In genomic region chr16:73268311-73268997, GRCh38 we compare ENCODE assay signal across 11 cellular contexts.
DNase-seq lines count a peak whose midpoint lies in the region; ATAC-seq and TF ChIP-seq lines count a peak whose summit lies in the region.
"Had no signal": no experiment of that assay in that cellular context is flagged by ENCODE, and none has a peak within 500 bp of the region (broad histone marks: within the 10 kb centered on the region; RNA-seq: fewer than 3 reads in every experiment).

No MANE protein-coding gene starts in this region.

- no peaks in the 10 kb centered on the region for H3K36me3 ChIP-seq in A673 (ENCODE audit: insufficient read depth, low read length, poor library complexity, severe bottlenecking)
- H3K36me3 ChIP-seq in RWPE2 (ENCODE audit: low read depth), result no peaks in the 10 kb centered on the region
- no peaks in the 10 kb centered on the region for H3K36me3 ChIP-seq in esophagus squamous epithelium

- H3K4me1 ChIP-seq in A673 (ENCODE audit: insufficient read depth, low read length, poor library complexity, severe bottlenecking) (no peaks in the 10 kb centered on the region), RWPE2 (ENCODE audit: insufficient read depth, poor library complexity, severe bottlenecking) (no peaks in the 10 kb centered on the region), esophagus squamous epithelium (peaks cover 0 to 7% (median 0%) of the 10 kb centered on the region in 3 donors)

- DNase-seq in A673 (ENCODE audit: low spot score) (peak; percentile 24), HuH-7.5 (ENCODE audit: low spot score) (peak; percentile 27), RWPE2 (ENCODE audit: low spot score) (no peak), foreskin fibroblast (peak in 1 of 2 donors; percentile 11), esophagus squamous epithelium (lab: John Stamatoyannopoulos, UW) (no peak), NCI-H2196 (lab: John Stamatoyannopoulos, UW; ENCODE audit: unreplicated experiment) (no peak)
- DNase-seq in activated T-helper 2 cell treated with anti-CD3 and anti-CD28 coated beads, Interferon-gamma antibody, Interleukin-2, Interleukin-4, amounts not matched to agents 10 μg/mL and 5 μg/mL and 100 μg/mL, durations not matched to agents 14 hours and 24 hours and 36 hours (ENCODE audit: low spot score), result no peak
- DNase-seq: mesenchymal stem cell, SW 1271 had no signal

- peaks cover 34% of the 10 kb centered on the region for H3K27me3 ChIP-seq in A673 (replicated peaks; ENCODE audit: insufficient read depth, low read depth, low read length, poor library complexity)
- H3K27me3 ChIP-seq in RWPE2 (ENCODE audit: insufficient read depth, poor library complexity, severe bottlenecking), result peaks cover 28% of the 10 kb centered on the region
- no peaks in the 10 kb centered on the region for H3K27me3 ChIP-seq in esophagus squamous epithelium

- no peak for TF ChIP-seq POLR2A in esophagus squamous epithelium (IDR thresholded peaks at IDR 0.05)

- 45 to 47% methylated on average over 7 to 13 of the region's 14 CpGs for WGBS in esophagus squamous epithelium, 2 donors

- H3K9me3 ChIP-seq in A673 (ENCODE audit: low read depth, low read length, poor library complexity, severe bottlenecking), result no peaks in the 10 kb centered on the region
- no peaks in the 10 kb centered on the region for H3K9me3 ChIP-seq in RWPE2 (ENCODE audit: severe bottlenecking)
- H3K9me3 ChIP-seq in esophagus squamous epithelium, result no peaks in the 10 kb centered on the region

- TF ChIP-seq CTCF in A673 (conservative IDR thresholded peaks at IDR 0.05; ENCODE audit: low read depth, low read length) (peak; percentile 35; the same call in 1 of the 2 replicates), RWPE2 (IDR thresholded peaks at IDR 0.05; ENCODE audit: poor library complexity, severe bottlenecking) (peak; percentile 17), foreskin fibroblast (IDR thresholded peaks at IDR 0.05; ENCODE audit: low read depth, low read length) (peak; percentile 23), esophagus squamous epithelium (IDR thresholded peaks at IDR 0.05) (no peak)

- H3K36me3 Mint-ChIP-seq in activated T-helper 2 cell treated with anti-CD3 and anti-CD28 coated beads, Interferon-gamma antibody, Interleukin-2, Interleukin-4, amounts not matched to agents 10 μg/mL and 5 μg/mL and 100 μg/mL, durations not matched to agents 14 hours and 24 hours and 36 hours (ENCODE audit: low read depth), result no peaks in the 10 kb centered on the region

- BruUV-seq in A673 (replicated peaks; lab: Mats Ljungman, UMichigan), result no TSS peak

- POLR2A ChIA-PET in A673 (lab: Charles Lee; ENCODE audit: low non-redundant PET), result no interaction called here

- no peak overlapping the region for H3K4me3 ChIP-seq in A673 (ENCODE audit: low read depth, low read length, poor library complexity, severe bottlenecking)
- no peak overlapping the region for H3K4me3 ChIP-seq in RWPE2 (ENCODE audit: severe bottlenecking)
- H3K4me3 ChIP-seq in foreskin fibroblast (ENCODE audit: low read depth in 1 of 2, low read length in 2 of 2), result no peak overlapping the region
- no peak overlapping the region for H3K4me3 ChIP-seq in esophagus squamous epithelium

- CTCF ChIA-PET in A673 (lab: Charles Lee), result no interaction called here

- H3K27me3 Mint-ChIP-seq in activated T-helper 2 cell treated with anti-CD3 and anti-CD28 coated beads, Interferon-gamma antibody, Interleukin-2, Interleukin-4, amounts not matched to agents 10 μg/mL and 5 μg/mL and 100 μg/mL, durations not matched to agents 14 hours and 24 hours and 36 hours (ENCODE audit: low read depth), result no peaks in the 10 kb centered on the region

- H3K4me3 Mint-ChIP-seq in activated T-helper 2 cell treated with anti-CD3 and anti-CD28 coated beads, Interferon-gamma antibody, Interleukin-2, Interleukin-4, amounts not matched to agents 10 μg/mL and 5 μg/mL and 100 μg/mL, durations not matched to agents 14 hours and 24 hours and 36 hours (ENCODE audit: low read depth), result no peak overlapping the region
- H3K4me3 Mint-ChIP-seq: activated T-helper 1 cell treated with anti-CD3 and anti-CD28 coated beads, Interleukin-12 subunit alpha, Interleukin-12 subunit beta, Interleukin-2, Interleukin-4 antibody, amounts not matched to agents 30 ng/mL and 10 ng/mL and 1 ng/mL, durations not matched to agents 14 hours and 24 hours and 36 hours had no signal

- H3K9me3 Mint-ChIP-seq in activated T-helper 2 cell treated with anti-CD3 and anti-CD28 coated beads, Interferon-gamma antibody, Interleukin-2, Interleukin-4, amounts not matched to agents 10 μg/mL and 5 μg/mL and 100 μg/mL, durations not matched to agents 14 hours and 24 hours and 36 hours, result peaks cover 9% of the 10 kb centered on the region

- ATAC-seq in RWPE2 (ENCODE audit: low read depth) (peak; percentile 52; the same call in 1 of the 3 replicates), HG02840 (IDR thresholded peaks at IDR 0.05; ENCODE audit: low FRiP score, unreplicated experiment) (no peak)

- no peak overlapping the region for H3K27ac Mint-ChIP-seq in activated T-helper 2 cell treated with anti-CD3 and anti-CD28 coated beads, Interferon-gamma antibody, Interleukin-2, Interleukin-4, amounts not matched to agents 10 μg/mL and 5 μg/mL and 100 μg/mL, durations not matched to agents 14 hours and 24 hours and 36 hours
- H3K27ac Mint-ChIP-seq: activated T-helper 1 cell treated with anti-CD3 and anti-CD28 coated beads, Interleukin-12 subunit alpha, Interleukin-12 subunit beta, Interleukin-2, Interleukin-4 antibody, amounts not matched to agents 30 ng/mL and 10 ng/mL and 1 ng/mL, durations not matched to agents 14 hours and 24 hours and 36 hours had no signal

- intact Hi-C loops in A673 (cut with micrococcal nuclease; ENCODE audit: unreplicated experiment) (no loop called here), esophagus squamous epithelium (cut with DNase I) (no loop called here)
- intact Hi-C loops in activated T-helper 2 cell treated with anti-CD3 and anti-CD28 coated beads, Interferon-gamma antibody, Interleukin-2, Interleukin-4, amounts not matched to agents 10 μg/mL and 5 μg/mL and 100 μg/mL, durations not matched to agents 14 hours and 24 hours and 36 hours (cut with micrococcal nuclease), result no loop called here

- no peaks in the 10 kb centered on the region for H3K4me1 Mint-ChIP-seq in activated T-helper 2 cell treated with anti-CD3 and anti-CD28 coated beads, Interferon-gamma antibody, Interleukin-2, Interleukin-4, amounts not matched to agents 10 μg/mL and 5 μg/mL and 100 μg/mL, durations not matched to agents 14 hours and 24 hours and 36 hours (ENCODE audit: low read depth)

- H3K27ac ChIP-seq in A673 (ENCODE audit: low read depth, low read length, poor library complexity, severe bottlenecking), result no peak overlapping the region
- H3K27ac ChIP-seq in RWPE2 (ENCODE audit: poor library complexity, severe bottlenecking), result no peak overlapping the region
- H3K27ac ChIP-seq in esophagus squamous epithelium, result no peak overlapping the region

Comparison
In these comparisons a context has a peak if more than half of its experiments do, and no peak if none do; other contexts are left out.
1. DNase-seq: peak in A673 (single experiment) and HuH-7.5 (single experiment); none in RWPE2 (single experiment), esophagus squamous epithelium (single experiment), NCI-H2196 (single experiment) and activated T-helper 2 cell treated with anti-CD3 and anti-CD28 coated beads, Interferon-gamma antibody, Interleukin-2, Interleukin-4, amounts not matched to agents 10 μg/mL and 5 μg/mL and 100 μg/mL, durations not matched to agents 14 hours and 24 hours and 36 hours (single experiment).
2. CTCF ChIP-seq: peak in A673 (single experiment), RWPE2 (single experiment) and foreskin fibroblast (single experiment); none in esophagus squamous epithelium (0 of 6).